In genomic region chr2:7510353-7510752, GRCh38 we compare ENCODE assay signal across 22 cellular contexts.
DNase-seq lines count a peak whose midpoint lies in the region; ATAC-seq and TF ChIP-seq lines count a peak whose summit lies in the region.
"Had no signal": no experiment of that assay in that cellular context is flagged by ENCODE, and none has a peak within 500 bp of the region (broad histone marks: within the 10 kb centered on the region; RNA-seq: fewer than 3 reads in every experiment).

No MANE protein-coding gene starts in this region.

- no peak overlapping the region for H3K27ac Mint-ChIP-seq in activated CD8-positive, alpha-beta T cell treated with anti-CD3 and anti-CD28 coated beads for 36 hours
- no peak overlapping the region for H3K27ac Mint-ChIP-seq in activated CD8-positive, alpha-beta T cell treated with anti-CD3 and anti-CD28 coated beads, Interleukin-2, amount 10 ng/mL, durations not matched to agents 7 days and 5 days
- H3K27ac Mint-ChIP-seq: activated naive CD4-positive, alpha-beta T cell treated with anti-CD3 and anti-CD28 coated beads, Interleukin-2, amount 50 U/mL, for 72 hours; activated T-cell treated with anti-CD3 and anti-CD28 coated beads, Interleukin-2, amount 50 U/mL, for 72 hours; immature natural killer cell; T-helper 2 cell treated with Interferon-gamma antibody and Interleukin-4, amounts not matched to agents 5 μg/mL and 100 μg/mL, for 36 hours had no signal

- intact Hi-C loops in activated CD8-positive, alpha-beta T cell treated with anti-CD3 and anti-CD28 coated beads for 36 hours (cut with micrococcal nuclease), result no loop called here

- ATAC-seq in activated CD8-positive, alpha-beta T cell treated with anti-CD3 and anti-CD28 coated beads for 36 hours, result peak; percentile 13
- ATAC-seq in activated CD8-positive, alpha-beta T cell treated with anti-CD3 and anti-CD28 coated beads, Interleukin-2, amount 10 ng/mL, durations not matched to agents 7 days and 5 days, result no peak
- ATAC-seq in HG02623 (IDR thresholded peaks at IDR 0.05; ENCODE audit: unreplicated experiment), result no peak
- ATAC-seq in GM18873 (IDR thresholded peaks at IDR 0.05; ENCODE audit: low FRiP score, unreplicated experiment), result no peak
- ATAC-seq: activated naive CD4-positive, alpha-beta T cell treated with anti-CD3 and anti-CD28 coated beads, Interleukin-2, amount 50 U/mL, for 72 hours; activated T-cell treated with anti-CD3 and anti-CD28 coated beads, Interleukin-2, amount 50 U/mL, for 72 hours; right cardiac atrium had no signal

- H3K4me1 Mint-ChIP-seq in activated CD8-positive, alpha-beta T cell treated with anti-CD3 and anti-CD28 coated beads for 36 hours (ENCODE audit: low read depth), result peaks cover 47% of the 10 kb centered on the region
- peaks cover 33% of the 10 kb centered on the region for H3K4me1 Mint-ChIP-seq in activated CD8-positive, alpha-beta T cell treated with anti-CD3 and anti-CD28 coated beads, Interleukin-2, amount 10 ng/mL, durations not matched to agents 7 days and 5 days (ENCODE audit: low read depth)

- no peaks in the 10 kb centered on the region for H3K4me1 ChIP-seq in MM.1S (ENCODE audit: low read length)
- H3K4me1 ChIP-seq: esophagus squamous epithelium, Peyer's patch had no signal

- no peaks in the 10 kb centered on the region for H3F3A ChIP-seq in MM.1S (ENCODE audit: insufficient read depth, low read length)

- no peak for DNase-seq in activated CD8-positive, alpha-beta T cell treated with anti-CD3 and anti-CD28 coated beads for 36 hours
- no peak for DNase-seq in activated CD8-positive, alpha-beta T cell treated with anti-CD3 and anti-CD28 coated beads, Interleukin-2, amount 10 ng/mL, durations not matched to agents 7 days and 5 days
- DNase-seq in MM.1S (no peak), WERI-Rb-1 (no peak), NCI-H524 treated with DMSO at 0.1 percent for 48 hours (lab: John Stamatoyannopoulos, UW) (no peak)
- no peak for DNase-seq in stimulated activated CD4-positive, alpha-beta T cell treated with anti-CD3 and anti-CD28 coated beads, Interleukin-15, amount 100 ng/mL, for 24 hours
- DNase-seq: activated T-cell treated with anti-CD3 and anti-CD28 coated beads, Interleukin-2, amount 50 U/mL, for 72 hours; cerebellar nuclear complex; effector CD8-positive, alpha-beta T cell; esophagus squamous epithelium; glutamatergic neuron; H7; immature natural killer cell; MV-4-11; NCI-H2029; Peyer's patch; right cardiac atrium; SK-N-SH had no signal

- H4K20me1 ChIP-seq in MM.1S (ENCODE audit: insufficient read depth, low read length), result no peaks in the 10 kb centered on the region

- H3K27ac ChIP-seq in MM.1S (ENCODE audit: low read length) (no peak overlapping the region), WERI-Rb-1 (no peak overlapping the region)
- H3K27ac ChIP-seq: esophagus squamous epithelium, Peyer's patch had no signal

- no peak overlapping the region for H2AFZ ChIP-seq in MM.1S (ENCODE audit: low read length)

- no peak overlapping the region for H3K4me2 ChIP-seq in MM.1S (ENCODE audit: low read depth, low read length)
- H3K4me2 ChIP-seq: SK-N-SH had no signal

- H3K9me3 Mint-ChIP-seq in activated CD8-positive, alpha-beta T cell treated with anti-CD3 and anti-CD28 coated beads for 36 hours, result peaks cover 28% of the 10 kb centered on the region
- peaks cover 37% of the 10 kb centered on the region for H3K9me3 Mint-ChIP-seq in activated CD8-positive, alpha-beta T cell treated with anti-CD3 and anti-CD28 coated beads, Interleukin-2, amount 10 ng/mL, durations not matched to agents 7 days and 5 days (ENCODE audit: insufficient read depth)

- no peaks in the 10 kb centered on the region for H3K36me3 ChIP-seq in MM.1S (replicated peaks; ENCODE audit: insufficient read depth, low read length)
- no peaks in the 10 kb centered on the region for H3K36me3 ChIP-seq in WERI-Rb-1
- H3K36me3 ChIP-seq: esophagus squamous epithelium, Peyer's patch had no signal

- no peaks in the 10 kb centered on the region for H3K79me2 ChIP-seq in MM.1S (ENCODE audit: low read length)

- no peak for TF ChIP-seq CTCF in activated CD8-positive, alpha-beta T cell treated with anti-CD3 and anti-CD28 coated beads for 36 hours (IDR thresholded peaks at IDR 0.05)
- TF ChIP-seq CTCF in MM.1S (IDR thresholded peaks at IDR 0.05; ENCODE audit: low read length) (peak; percentile 18; the same call in 1 of the 2 replicates), WERI-Rb-1 (IDR thresholded peaks at IDR 0.05; ENCODE audit: low read depth, low read length) (0 out of 2 replicates have a peak, but pooled peaks have one; percentile 8)

- H3K9me3 ChIP-seq in MM.1S (replicated peaks; ENCODE audit: insufficient read depth, low read length), result no peaks in the 10 kb centered on the region
- H3K9me3 ChIP-seq in WERI-Rb-1 (ENCODE audit: severe bottlenecking), result no peaks in the 10 kb centered on the region
- H3K9me3 ChIP-seq: esophagus squamous epithelium, Peyer's patch, SK-N-SH had no signal

- POLR2A ChIA-PET in activated CD8-positive, alpha-beta T cell treated with anti-CD3 and anti-CD28 coated beads for 36 hours (lab: Charles Lee), result interaction anchor here (0.9 to 1.6 kb wide), 4 partner anchors 10 to 58 kb away, joined by 3 to 5 read pairs (median 4); no protein-coding TSS in a partner anchor
- POLR2A ChIA-PET in activated CD8-positive, alpha-beta T cell treated with anti-CD3 and anti-CD28 coated beads, Interleukin-2, amount 10 ng/mL, durations not matched to agents 7 days and 5 days (lab: Charles Lee), result no interaction called here

- H3K27me3 Mint-ChIP-seq in activated CD8-positive, alpha-beta T cell treated with anti-CD3 and anti-CD28 coated beads for 36 hours, result no peaks in the 10 kb centered on the region
- H3K27me3 Mint-ChIP-seq in activated CD8-positive, alpha-beta T cell treated with anti-CD3 and anti-CD28 coated beads, Interleukin-2, amount 10 ng/mL, durations not matched to agents 7 days and 5 days (ENCODE audit: low read depth), result no peaks in the 10 kb centered on the region

- H3K36me3 Mint-ChIP-seq in activated CD8-positive, alpha-beta T cell treated with anti-CD3 and anti-CD28 coated beads for 36 hours (ENCODE audit: low read depth), result peaks cover 32% of the 10 kb centered on the region
- H3K36me3 Mint-ChIP-seq in activated CD8-positive, alpha-beta T cell treated with anti-CD3 and anti-CD28 coated beads, Interleukin-2, amount 10 ng/mL, durations not matched to agents 7 days and 5 days (ENCODE audit: low read depth), result peaks cover 44% of the 10 kb centered on the region

- H3K4me3 ChIP-seq in MM.1S (ENCODE audit: low read length), result no peak overlapping the region
- no peak overlapping the region for H3K4me3 ChIP-seq in WERI-Rb-1 (ENCODE audit: low read depth, low read length)
- H3K4me3 ChIP-seq: esophagus squamous epithelium, Peyer's patch had no signal

- H3K9ac ChIP-seq in MM.1S (ENCODE audit: low read length), result no peak overlapping the region
- H3K9ac ChIP-seq: SK-N-SH had no signal

- H3K9me2 ChIP-seq in MM.1S (replicated peaks; ENCODE audit: insufficient read depth, low read length), result no peaks in the 10 kb centered on the region
- H3K9me2 ChIP-seq: SK-N-SH had no signal

- CTCF ChIA-PET in activated CD8-positive, alpha-beta T cell treated with anti-CD3 and anti-CD28 coated beads for 36 hours (lab: Charles Lee), result interaction anchor here (0.9 to 2.3 kb wide), 4 partner anchors 8 to 83 kb away, joined by 3 to 9 read pairs (median 3); no protein-coding TSS in a partner anchor
- CTCF ChIA-PET in activated CD8-positive, alpha-beta T cell treated with anti-CD3 and anti-CD28 coated beads, Interleukin-2, amount 10 ng/mL, durations not matched to agents 7 days and 5 days (lab: Charles Lee), result interaction anchor here (0.6 to 3.2 kb wide), 5 partner anchors 10 to 473 kb away, joined by 3 to 8 read pairs (median 3); no protein-coding TSS in a partner anchor

- no peak overlapping the region for H3K4me3 Mint-ChIP-seq in activated CD8-positive, alpha-beta T cell treated with anti-CD3 and anti-CD28 coated beads for 36 hours
- H3K4me3 Mint-ChIP-seq in activated CD8-positive, alpha-beta T cell treated with anti-CD3 and anti-CD28 coated beads, Interleukin-2, amount 10 ng/mL, durations not matched to agents 7 days and 5 days, result no peak overlapping the region
- H3K4me3 Mint-ChIP-seq: activated T-cell treated with anti-CD3 and anti-CD28 coated beads, Interleukin-2, amount 50 U/mL, for 72 hours; immature natural killer cell; T-helper 2 cell treated with Interferon-gamma antibody and Interleukin-4, amounts not matched to agents 5 μg/mL and 100 μg/mL, for 36 hours had no signal

- H3K27me3 ChIP-seq in MM.1S (replicated peaks; ENCODE audit: insufficient read depth, low read length) (no peaks in the 10 kb centered on the region), WERI-Rb-1 (ENCODE audit: insufficient read depth, low read depth, severe bottlenecking) (no peaks in the 10 kb centered on the region)
- H3K27me3 ChIP-seq: Peyer's patch had no signal
